ENCODE assay signal across 30 cellular contexts in genomic region chr22:47069270-47069669, GRCh38.
"Had no signal": no experiment of that assay in that cellular context is flagged by ENCODE, and none has a peak within 500 bp of the region (broad histone marks: within the 10 kb centered on the region; RNA-seq: fewer than 3 reads in every experiment).

No MANE protein-coding gene starts in this region.

- H3K9me3 Mint-ChIP-seq: memory B cell; natural killer cell treated with Interleukin-12 subunit alpha and Interleukin-12 subunit beta and Interleukin-15 and Interleukin-18, amount 100 ng/mL, for 72 hours; neural progenitor cell; stimulated activated memory B cell treated with anti-CD40 and anti-IgM and Interleukin-4, amounts not matched to agents 10 μg/mL and 1 μg/mL and 100 μg/mL, for 72 hours had no signal

- H3K4me3 ChIP-seq: dorsolateral prefrontal cortex, esophagus muscularis mucosa, gastroesophageal sphincter, heart left ventricle, hepatocyte, left lung, lower lobe of right lung, mucosa of descending colon, neural progenitor cell, ovary, right lobe of liver, smooth muscle cell, thoracic aorta, tibial nerve, vagina had no signal

- H3K36me3 Mint-ChIP-seq: natural killer cell treated with Interleukin-12 subunit alpha and Interleukin-12 subunit beta and Interleukin-15 and Interleukin-18, amount 100 ng/mL, for 72 hours; neural progenitor cell had no signal

- H3K36me3 ChIP-seq: neural progenitor cell, ovary, right lobe of liver, thoracic aorta, vagina had no signal

- DNase-seq: central memory CD4-positive, alpha-beta T cell; effector CD4-positive, alpha-beta T cell; foreskin keratinocyte; heart left ventricle; left cardiac atrium; left lung; lower lobe of right lung; mucosa of descending colon; naive B cell; nucleus accumbens; retina; stimulated activated CD4-positive, alpha-beta T cell treated with anti-CD3 and anti-CD28 coated beads, Interleukin-2, amount 100 ng/mL, for 24 hours; stimulated activated CD4-positive, alpha-beta T cell treated with anti-CD3 and anti-CD28 coated beads, Interleukin-4, amount 100 ng/mL, for 24 hours had no signal

- H3K4me1 ChIP-seq: esophagus muscularis mucosa, foreskin keratinocyte, gastroesophageal sphincter, heart left ventricle, left lung, right lobe of liver, tibial nerve, vagina had no signal

- H3K9me3 ChIP-seq: lower lobe of right lung, mucosa of descending colon, ovary, right lobe of liver, thoracic aorta, vagina had no signal

- ATAC-seq: foreskin keratinocyte; gastroesophageal sphincter; left cardiac atrium; left lung; lower lobe of right lung; mucosa of descending colon; natural killer cell treated with Interleukin-12 subunit alpha and Interleukin-12 subunit beta and Interleukin-15 and Interleukin-18, amount 100 ng/mL, for 72 hours; right lobe of liver; stimulated activated memory B cell treated with anti-CD40 and anti-IgM and Interleukin-4, amounts not matched to agents 10 μg/mL and 1 μg/mL and 100 μg/mL, for 72 hours had no signal

- H3K27me3 ChIP-seq: dorsolateral prefrontal cortex, esophagus muscularis mucosa, foreskin keratinocyte, gastroesophageal sphincter, heart left ventricle, hepatocyte, left lung, neural progenitor cell, ovary, right lobe of liver, tibial nerve, vagina had no signal

- H3K4me3 Mint-ChIP-seq: memory B cell; mesothelial cell of epicardium; natural killer cell treated with Interleukin-12 subunit alpha and Interleukin-12 subunit beta and Interleukin-15 and Interleukin-18, amount 100 ng/mL, for 72 hours; neural progenitor cell; stimulated activated memory B cell treated with anti-CD40 and anti-IgM and Interleukin-4, amounts not matched to agents 10 μg/mL and 1 μg/mL and 100 μg/mL, for 72 hours; stimulated activated naive CD8-positive, alpha-beta T cell treated with anti-CD3 and anti-CD28 coated beads, Interleukin-15, Interleukin-2, amounts not matched to agents 100 ng/mL and 50 ng/mL, for 24 hours had no signal

- H3K27me3 Mint-ChIP-seq: memory B cell; naive B cell; natural killer cell treated with Interleukin-12 subunit alpha and Interleukin-12 subunit beta and Interleukin-15 and Interleukin-18, amount 100 ng/mL, for 72 hours; stimulated activated memory B cell treated with anti-CD40 and anti-IgM and Interleukin-4, amounts not matched to agents 10 μg/mL and 1 μg/mL and 100 μg/mL, for 72 hours; stimulated activated naive CD8-positive, alpha-beta T cell treated with anti-CD3 and anti-CD28 coated beads, Interleukin-15, Interleukin-2, amounts not matched to agents 100 ng/mL and 50 ng/mL, for 24 hours had no signal

- H3K27ac Mint-ChIP-seq: memory B cell; mesothelial cell of epicardium; neural progenitor cell; stimulated activated memory B cell treated with anti-CD40 and anti-IgM and Interleukin-4, amounts not matched to agents 10 μg/mL and 1 μg/mL and 100 μg/mL, for 72 hours; stimulated activated naive CD8-positive, alpha-beta T cell treated with anti-CD3 and anti-CD28 coated beads, Interleukin-15, Interleukin-2, amounts not matched to agents 100 ng/mL and 50 ng/mL, for 24 hours had no signal

- H3K27ac ChIP-seq: dorsolateral prefrontal cortex, epithelial cell of prostate, esophagus muscularis mucosa, foreskin keratinocyte, gastroesophageal sphincter, heart left ventricle, hepatocyte, left lung, lower lobe of right lung, neural progenitor cell, ovary, right lobe of liver, thoracic aorta, tibial nerve, vagina had no signal
